Comparison of ENCODE assay signal across 8 cellular contexts in genomic region chr4:1856920-1857699, GRCh38.
DNase-seq lines count a peak whose midpoint lies in the region; ATAC-seq, FAIRE-seq and TF ChIP-seq lines count a peak whose summit lies in the region.

No MANE protein-coding gene starts in this region.

- H3K4me3 ChIP-seq in AG10803 (ENCODE audit: low read length) = peak overlapping the region; percentile 90
- peak overlapping the region; percentile 90 for H3K4me3 ChIP-seq in HL-60 (replicated peaks; ENCODE audit: insufficient read depth, low read length)
- H3K4me3 ChIP-seq in brain microvascular endothelial cell (ENCODE audit: low read depth, low read length) = peak overlapping the region; percentile 82

- H3K4me1 Mint-ChIP-seq in stimulated activated naive CD8-positive, alpha-beta T cell treated with anti-CD3 and anti-CD28 coated beads, Interleukin-15, amount 100 ng/mL, for 72 hours = peaks cover 51% of the 10 kb centered on the region

- no peaks in the 10 kb centered on the region for H3K27me3 ChIP-seq in HL-60 (ENCODE audit: insufficient read depth, poor library complexity, severe bottlenecking)
- no peaks in the 10 kb centered on the region for H3K27me3 ChIP-seq in brain microvascular endothelial cell (replicated peaks)

- no peaks in the 10 kb centered on the region for H3K27me3 Mint-ChIP-seq in stimulated activated naive CD8-positive, alpha-beta T cell treated with anti-CD3 and anti-CD28 coated beads, Interleukin-15, amount 100 ng/mL, for 72 hours

- peak overlapping the region; percentile 46 to 89 for H3K27ac Mint-ChIP-seq in stimulated activated naive CD8-positive, alpha-beta T cell treated with anti-CD3 and anti-CD28 coated beads, Interleukin-15, amount 100 ng/mL, for 72 hours

- peak overlapping the region; percentile 84 to 90 for H3K4me3 Mint-ChIP-seq in stimulated activated naive CD8-positive, alpha-beta T cell treated with anti-CD3 and anti-CD28 coated beads, Interleukin-15, amount 100 ng/mL, for 72 hours

- no peaks in the 10 kb centered on the region for H3K9me3 Mint-ChIP-seq in stimulated activated naive CD8-positive, alpha-beta T cell treated with anti-CD3 and anti-CD28 coated beads, Interleukin-15, amount 100 ng/mL, for 72 hours

- in situ Hi-C loops in brain microvascular endothelial cell (cut with HindIII; ENCODE audit: low pct_ligation_motif_present, low sequenced_read_pairs) = no loop called here

- FAIRE-seq in D721Med (lab: Jason Lieb, UNC) = no peak

- H3K36me3 ChIP-seq in brain microvascular endothelial cell (replicated peaks) = no peaks in the 10 kb centered on the region

- TF ChIP-seq CTCF in AG10803 (conservative IDR thresholded peaks at IDR 0.05; ENCODE audit: low read length) (no peak), HL-60 (IDR thresholded peaks at IDR 0.05; ENCODE audit: insufficient read depth, low read length) (no peak), brain microvascular endothelial cell (IDR thresholded peaks at IDR 0.05; ENCODE audit: low read depth, low read length, missing control alignments) (no peak), D721Med (IDR thresholded peaks at IDR 0.05; ENCODE audit: insufficient read depth, missing control alignments) (no peak)

- DNase-seq in AG10803 (ENCODE audit: low read depth) (no peak), HL-60 (ENCODE audit: low read depth in 1 of 2, low spot score in 1 of 2) (no peak), brain microvascular endothelial cell (no peak), kidney tubule cell (ENCODE audit: low spot score) (peak; percentile 53), D721Med (ENCODE audit: insufficient read length, low spot score) (no peak)
- DNase-seq in stimulated activated naive CD8-positive, alpha-beta T cell treated with anti-CD3 and anti-CD28 coated beads, Interleukin-15, amount 100 ng/mL, for 72 hours = no peak
- DNase-seq in NK-92 treated with Interleukin-12 subunit alpha and Interleukin-12 subunit beta, amount 100 ng/mL, for 24 hours (lab: John Stamatoyannopoulos, UW) = no peak

- ATAC-seq in stimulated activated naive CD8-positive, alpha-beta T cell treated with anti-CD3 and anti-CD28 coated beads, Interleukin-15, amount 100 ng/mL, for 72 hours = no peak
- no peak for ATAC-seq in HG03097 (IDR thresholded peaks at IDR 0.05; ENCODE audit: low FRiP score, unreplicated experiment)

- H3K27ac ChIP-seq in HL-60 (replicated peaks) (peak overlapping the region; percentile 80), brain microvascular endothelial cell (peak overlapping the region; percentile 21)
